19 cellular contexts compared by ENCODE assay signal in genomic region chrX:40189018-40189417, GRCh38.
DNase-seq lines count a peak whose midpoint lies in the region; ATAC-seq and TF ChIP-seq lines count a peak whose summit lies in the region.
"Had no signal": no experiment of that assay in that cellular context is flagged by ENCODE, and none has a peak within 500 bp of the region (broad histone marks: within the 10 kb centered on the region; RNA-seq: fewer than 3 reads in every experiment).

No MANE protein-coding gene starts in this region.

- no peak for TF ChIP-seq CTCF in OCI-LY7 (conservative IDR thresholded peaks at IDR 0.05; ENCODE audit: low read length)

- DNase-seq in activated naive CD4-positive, alpha-beta T cell treated with anti-CD3 and anti-CD28 coated beads for 36 hours, result peak; percentile 27
- DNase-seq in activated naive CD4-positive, alpha-beta T cell treated with Interleukin-2 at 50 U/mL for 16 hours, result no peak
- DNase-seq in OCI-LY7 (ENCODE audit: low spot score), result no peak
- peak; percentile 27 for DNase-seq in dedifferentiated amniotic fluid mesenchymal stem cell (ENCODE audit: extremely low spot score)
- DNase-seq in renal cortical epithelial cell (ENCODE audit: low read depth), result peak; percentile 82
- DNase-seq in T-cell, result no peak
- no peak for DNase-seq in H4 (ENCODE audit: low spot score)
- DNase-seq: activated naive CD8-positive, alpha-beta T cell treated with anti-CD3 and anti-CD28 coated beads, Interleukin-2, amount 10 ng/mL, durations not matched to agents 7 days and 5 days; GOT3; heart right ventricle; kidney glomerular epithelial cell; NCI-H1092 treated with DMSO at 0.1 percent for 48 hours; NCI-H446 treated with DMSO at 0.1 percent for 48 hours; PC-3; SK-N-SH; transverse colon had no signal

- H3K9me3 ChIP-seq in OCI-LY7 (ENCODE audit: low read length), result no peaks in the 10 kb centered on the region
- H3K9me3 ChIP-seq: SK-N-SH, transverse colon had no signal

- peaks cover 4% of the 10 kb centered on the region for H3K36me3 Mint-ChIP-seq in activated naive CD4-positive, alpha-beta T cell treated with anti-CD3 and anti-CD28 coated beads for 36 hours (ENCODE audit: low read depth)
- peaks cover 4% of the 10 kb centered on the region for H3K36me3 Mint-ChIP-seq in T-cell
- H3K36me3 Mint-ChIP-seq: IgD-negative memory B cell had no signal

- no peak for ATAC-seq in HG02852 (IDR thresholded peaks at IDR 0.05; ENCODE audit: unreplicated experiment)
- no peak for ATAC-seq in T-cell (replicated peaks in 1 of 4)
- ATAC-seq: heart right ventricle, PC-3 had no signal

- CTCF ChIA-PET in activated naive CD4-positive, alpha-beta T cell treated with anti-CD3 and anti-CD28 coated beads for 36 hours (lab: Charles Lee), result interaction anchor here (0.6 kb wide), 2 partner anchors 14 to 254 kb away, joined by 3 to 4 read pairs; no protein-coding TSS in a partner anchor
- CTCF ChIA-PET in OCI-LY7 (lab: Charles Lee; ENCODE audit: unreplicated experiment) (no interaction called here), T-cell (lab: Charles Lee) (no interaction called here)

- H3K9me2 ChIP-seq in OCI-LY7 (ENCODE audit: insufficient read depth, low read length), result no peaks in the 10 kb centered on the region
- H3K9me2 ChIP-seq: SK-N-SH had no signal

- H3K4me1 ChIP-seq in OCI-LY7 (ENCODE audit: insufficient read depth, low read length, poor library complexity, severe bottlenecking), result peaks cover 7% of the 10 kb centered on the region
- H3K4me1 ChIP-seq: heart right ventricle, transverse colon had no signal

- POLR2A ChIA-PET in OCI-LY7 (lab: Charles Lee) (interaction anchor here (1.3 kb wide), 1 partner anchor 12 kb away, joined by 3 read pairs; no protein-coding TSS in a partner anchor), T-cell (lab: Charles Lee) (no interaction called here)

- no TSS peak for BruUV-seq in OCI-LY7 (replicated peaks; lab: Mats Ljungman, UMichigan)

- H3K79me2 ChIP-seq in OCI-LY7 (ENCODE audit: insufficient read depth, low read depth, low read length), result no peaks in the 10 kb centered on the region

- no peak overlapping the region for H3K4me3 ChIP-seq in OCI-LY7 (ENCODE audit: low read depth, low read length, poor library complexity, severe bottlenecking)
- H3K4me3 ChIP-seq: heart right ventricle, transverse colon had no signal

- no peaks in the 10 kb centered on the region for H3K36me3 ChIP-seq in OCI-LY7 (ENCODE audit: insufficient read depth, low read length)
- H3K36me3 ChIP-seq: heart right ventricle, transverse colon had no signal

- no peak overlapping the region for H3K27ac ChIP-seq in OCI-LY7 (ENCODE audit: low read depth, low read length, poor library complexity, severe bottlenecking)
- H3K27ac ChIP-seq: heart right ventricle, transverse colon, VCaP had no signal

- 0 out of 2 replicates have a peak overlapping the region, but pooled peaks have one; percentile 19 for H2AFZ ChIP-seq in OCI-LY7 (ENCODE audit: low read length)

- intact Hi-C loops in activated naive CD4-positive, alpha-beta T cell treated with anti-CD3 and anti-CD28 coated beads for 36 hours (cut with micrococcal nuclease), result no loop called here
- intact Hi-C loops in OCI-LY7 (cut with micrococcal nuclease; ENCODE audit: unreplicated experiment), result no loop called here

- peak overlapping the region; percentile 78 for H3K27ac Mint-ChIP-seq in activated naive CD4-positive, alpha-beta T cell treated with anti-CD3 and anti-CD28 coated beads for 36 hours
- H3K27ac Mint-ChIP-seq in T-cell, result no peak overlapping the region
- H3K27ac Mint-ChIP-seq: activated naive CD8-positive, alpha-beta T cell treated with anti-CD3 and anti-CD28 coated beads, Interleukin-2, amount 10 ng/mL, durations not matched to agents 7 days and 5 days; IgD-negative memory B cell had no signal

- H3K4me2 ChIP-seq in OCI-LY7 (ENCODE audit: low read length), result no peak overlapping the region; the same call in 1 of the 2 replicates
- H3K4me2 ChIP-seq: SK-N-SH had no signal

- H4K20me1 ChIP-seq in OCI-LY7 (ENCODE audit: insufficient read depth, low read length), result no peaks in the 10 kb centered on the region

- peaks cover 8% of the 10 kb centered on the region for H3K9me3 Mint-ChIP-seq in activated naive CD4-positive, alpha-beta T cell treated with anti-CD3 and anti-CD28 coated beads for 36 hours
- H3K9me3 Mint-ChIP-seq in T-cell, result peaks cover 5 to 9% (median 9%) of the 10 kb centered on the region in 3 donors

- H3K4me1 Mint-ChIP-seq in activated naive CD4-positive, alpha-beta T cell treated with anti-CD3 and anti-CD28 coated beads for 36 hours (ENCODE audit: low read depth), result peaks cover 15% of the 10 kb centered on the region
- H3K4me1 Mint-ChIP-seq in T-cell, result peaks cover 0 to 3% (median 0%) of the 10 kb centered on the region in 3 donors
- H3K4me1 Mint-ChIP-seq: activated naive CD8-positive, alpha-beta T cell treated with anti-CD3 and anti-CD28 coated beads, Interleukin-2, amount 10 ng/mL, durations not matched to agents 7 days and 5 days had no signal

- no peaks in the 10 kb centered on the region for H3K27me3 Mint-ChIP-seq in activated naive CD4-positive, alpha-beta T cell treated with anti-CD3 and anti-CD28 coated beads for 36 hours (ENCODE audit: low read depth)
- peaks cover 0 to 6% of the 10 kb centered on the region in 2 donors for H3K27me3 Mint-ChIP-seq in T-cell
- H3K27me3 Mint-ChIP-seq: activated naive CD8-positive, alpha-beta T cell treated with anti-CD3 and anti-CD28 coated beads, Interleukin-2, amount 10 ng/mL, durations not matched to agents 7 days and 5 days had no signal

- H3K4me3 Mint-ChIP-seq in activated naive CD4-positive, alpha-beta T cell treated with anti-CD3 and anti-CD28 coated beads for 36 hours, result no peak overlapping the region
- no peak overlapping the region for H3K4me3 Mint-ChIP-seq in T-cell
- H3K4me3 Mint-ChIP-seq: activated naive CD8-positive, alpha-beta T cell treated with anti-CD3 and anti-CD28 coated beads, Interleukin-2, amount 10 ng/mL, durations not matched to agents 7 days and 5 days had no signal

Comparison
In these comparisons a context has a peak if more than half of its experiments do, and no peak if none do; other contexts are left out.
1. DNase-seq: peak in activated naive CD4-positive, alpha-beta T cell treated with anti-CD3 and anti-CD28 coated beads for 36 hours (single experiment), dedifferentiated amniotic fluid mesenchymal stem cell (single experiment) and renal cortical epithelial cell (single experiment); none in activated naive CD4-positive, alpha-beta T cell treated with Interleukin-2 at 50 U/mL for 16 hours (single experiment), OCI-LY7 (single experiment), T-cell (0 of 34) and H4 (single experiment).